21 cellular contexts compared by ENCODE assay signal in genomic region chr10:107434201-107434600, GRCh38.
"Had no signal": no experiment of that assay in that cellular context is flagged by ENCODE, and none has a peak within 500 bp of the region (broad histone marks: within the 10 kb centered on the region; RNA-seq: fewer than 3 reads in every experiment).

No MANE protein-coding gene starts in this region.

- H3K36me3 ChIP-seq: esophagus muscularis mucosa, heart left ventricle, right atrium auricular region, spleen, suprapubic skin, tibial nerve, WERI-Rb-1 had no signal

- ATAC-seq: activated naive CD4-positive, alpha-beta T cell treated with anti-CD3 and anti-CD28 coated beads, Interleukin-2, amount 50 U/mL, for 72 hours; foreskin keratinocyte; heart left ventricle; naive thymus-derived CD8-positive, alpha-beta T cell had no signal

- H3K27me3 ChIP-seq: esophagus muscularis mucosa, foreskin keratinocyte, heart left ventricle, right atrium auricular region, spleen, suprapubic skin, tibial nerve had no signal

- DNase-seq: activated CD4-positive, alpha-beta memory T cell treated with anti-CD3 and anti-CD28 coated beads, Interleukin-2, amount 10 ng/mL, durations not matched to agents 7 days and 5 days; activated CD4-positive, alpha-beta T cell treated with anti-CD3 and anti-CD28 coated beads, Interleukin-2, amount 10 ng/mL, durations not matched to agents 24 days and 14 days; activated CD4-positive, CD25-positive, alpha-beta regulatory T cell treated with anti-CD3 and anti-CD28 coated beads, Interleukin-2, amount 50 U/mL, for 72 hours; activated T-cell treated with anti-CD3 and anti-CD28 coated beads, Interleukin-2, amount 50 U/mL, for 48 hours; dermis blood vessel endothelial cell; effector CD4-positive, alpha-beta T cell; foreskin keratinocyte; heart left ventricle; mesenchymal stem cell; naive thymus-derived CD8-positive, alpha-beta T cell; spleen; stimulated activated naive CD4-positive, alpha-beta T cell; T1000; WERI-Rb-1 had no signal

- H3K27ac ChIP-seq: esophagus muscularis mucosa, foreskin keratinocyte, heart left ventricle, right atrium auricular region, spleen, suprapubic skin, tibial nerve, WERI-Rb-1 had no signal

- H3K4me3 Mint-ChIP-seq: activated CD4-positive, alpha-beta memory T cell treated with anti-CD3 and anti-CD28 coated beads, Interleukin-2, amount 10 ng/mL, durations not matched to agents 7 days and 5 days; activated CD4-positive, alpha-beta T cell treated with anti-CD3 and anti-CD28 coated beads, Interleukin-2, amount 10 ng/mL, durations not matched to agents 24 days and 14 days; central memory CD8-positive, alpha-beta T cell; naive thymus-derived CD8-positive, alpha-beta T cell had no signal

- H3K9me3 ChIP-seq: esophagus muscularis mucosa, heart left ventricle, right atrium auricular region, spleen, suprapubic skin, tibial nerve had no signal

- H3K9me3 Mint-ChIP-seq: activated CD4-positive, alpha-beta T cell treated with anti-CD3 and anti-CD28 coated beads, Interleukin-2, amount 10 ng/mL, durations not matched to agents 24 days and 14 days had no signal

- H3K4me1 ChIP-seq: esophagus muscularis mucosa, foreskin keratinocyte, heart left ventricle, right atrium auricular region, spleen, suprapubic skin, tibial nerve had no signal

- H3K36me3 Mint-ChIP-seq: activated naive CD4-positive, alpha-beta T cell treated with anti-CD3 and anti-CD28 coated beads, Interleukin-2, amount 50 U/mL, for 72 hours; naive thymus-derived CD8-positive, alpha-beta T cell had no signal

- H3K4me1 Mint-ChIP-seq: activated CD4-positive, alpha-beta memory T cell treated with anti-CD3 and anti-CD28 coated beads, Interleukin-2, amount 10 ng/mL, durations not matched to agents 7 days and 5 days; activated CD4-positive, alpha-beta T cell treated with anti-CD3 and anti-CD28 coated beads, Interleukin-2, amount 10 ng/mL, durations not matched to agents 24 days and 14 days; central memory CD8-positive, alpha-beta T cell; naive thymus-derived CD8-positive, alpha-beta T cell had no signal

- H3K27me3 Mint-ChIP-seq: activated CD4-positive, alpha-beta memory T cell treated with anti-CD3 and anti-CD28 coated beads, Interleukin-2, amount 10 ng/mL, durations not matched to agents 7 days and 5 days; activated CD4-positive, alpha-beta T cell treated with anti-CD3 and anti-CD28 coated beads, Interleukin-2, amount 10 ng/mL, durations not matched to agents 24 days and 14 days; central memory CD8-positive, alpha-beta T cell; naive thymus-derived CD8-positive, alpha-beta T cell had no signal

- H3K4me3 ChIP-seq: esophagus muscularis mucosa, heart left ventricle, right atrium auricular region, spleen, suprapubic skin, tibial nerve had no signal

- H3K27ac Mint-ChIP-seq: activated CD4-positive, alpha-beta memory T cell treated with anti-CD3 and anti-CD28 coated beads, Interleukin-2, amount 10 ng/mL, durations not matched to agents 7 days and 5 days; activated CD4-positive, alpha-beta T cell treated with anti-CD3 and anti-CD28 coated beads, Interleukin-2, amount 10 ng/mL, durations not matched to agents 24 days and 14 days; activated naive CD4-positive, alpha-beta T cell treated with anti-CD3 and anti-CD28 coated beads, Interleukin-2, amount 50 U/mL, for 72 hours; activated T-helper 2 cell treated with anti-CD3 and anti-CD28 coated beads, Interferon-gamma antibody, Interleukin-2, Interleukin-4, amounts not matched to agents 10 μg/mL and 5 μg/mL and 100 μg/mL, durations not matched to agents 14 hours and 24 hours and 36 hours; naive thymus-derived CD8-positive, alpha-beta T cell had no signal
